In genomic region chr5:75037106-75037505, GRCh38 we compare ENCODE assay signal across 9 cellular contexts. TPM values are rescaled to one million over a fixed set of nuclear protein-coding genes. Genes with fewer than 3 reads are reported as not detected.
DNase-seq lines count a peak whose midpoint lies in the region; ATAC-seq, FAIRE-seq and TF ChIP-seq lines count a peak whose summit lies in the region.
"Had no signal": no experiment of that assay in that cellular context is flagged by ENCODE, and none has a peak within 500 bp of the region (broad histone marks: within the 10 kb centered on the region; RNA-seq: fewer than 3 reads in every experiment).

No MANE protein-coding gene starts in this region.

- no peak overlapping the region for H2BK12ac ChIP-seq in neuronal stem cell (ENCODE audit: low read length)

- no peaks in the 10 kb centered on the region for H3K27me3 ChIP-seq in vagina
- no peaks in the 10 kb centered on the region for H3K27me3 ChIP-seq in neuronal stem cell (ENCODE audit: control insufficient read depth in 3 of 3, insufficient read depth in 3 of 3, low read depth in 1 of 3, low read length in 3 of 3)
- H3K27me3 ChIP-seq: Peyer's patch had no signal

- WGBS in neuronal stem cell (ENCODE audit: extremely low coverage in 2 of 2, insufficient read length in 2 of 2, insufficient replicate concordance in 1 of 2), 2 donors: no CpG with 5 or more reads among the region's 4 CpGs

- ATAC-seq in HG02884 (IDR thresholded peaks at IDR 0.05; ENCODE audit: unreplicated experiment): no peak

- no peak overlapping the region for H3K4me3 ChIP-seq in vagina
- H3K4me3 ChIP-seq in neuronal stem cell (ENCODE audit: low read length in 2 of 2): no peak overlapping the region
- H3K4me3 ChIP-seq: Peyer's patch had no signal

- no peak for TF ChIP-seq CTCF in vagina (IDR thresholded peaks at IDR 0.05)

- H4K91ac ChIP-seq in neuronal stem cell (ENCODE audit: low read depth, low read length, poor library complexity): no peak overlapping the region

- H3K18ac ChIP-seq in neuronal stem cell (ENCODE audit: low read length): no peak overlapping the region

- H3K4ac ChIP-seq in neuronal stem cell (ENCODE audit: low read length): no peak overlapping the region

- TF ChIP-seq POLR2A in vagina (IDR thresholded peaks at IDR 0.05): no peak

- H3K4me2 ChIP-seq in neuronal stem cell (ENCODE audit: insufficient read depth, low read length, poor library complexity, severe bottlenecking): no peak overlapping the region

- H3K27ac ChIP-seq in vagina: no peak overlapping the region
- no peak overlapping the region for H3K27ac ChIP-seq in neuronal stem cell (replicated peaks; ENCODE audit: low read length)
- H3K27ac ChIP-seq: Peyer's patch had no signal

- H3K9me3 ChIP-seq in vagina: no peaks in the 10 kb centered on the region
- H3K9me3 ChIP-seq in neuronal stem cell (replicated peaks in 1 of 2; ENCODE audit: control insufficient read depth in 2 of 2, insufficient read depth in 1 of 2, low read depth in 1 of 2, low read length in 2 of 2): no peaks in the 10 kb centered on the region
- H3K9me3 ChIP-seq: Peyer's patch had no signal

- H3K9ac ChIP-seq in neuronal stem cell (ENCODE audit: low read depth, low read length, poor library complexity): no peak overlapping the region

- H3K4me1 ChIP-seq in vagina (peaks cover 6% of the 10 kb centered on the region), neuronal stem cell (ENCODE audit: control insufficient read depth in 2 of 2, insufficient read depth in 1 of 2, low read depth in 1 of 2, low read length in 2 of 2) (no peaks in the 10 kb centered on the region)
- H3K4me1 ChIP-seq: Peyer's patch had no signal

- intact Hi-C loops in vagina (cut with DNase I): no loop called here

- H4K8ac ChIP-seq in neuronal stem cell (ENCODE audit: low read depth, low read length): no peak overlapping the region

- no peak overlapping the region for H2BK5ac ChIP-seq in neuronal stem cell (ENCODE audit: low read length)

- H2AFZ ChIP-seq in neuronal stem cell (ENCODE audit: low read length): no peak overlapping the region

- H3K79me1 ChIP-seq in neuronal stem cell (ENCODE audit: low read depth, low read length): no peaks in the 10 kb centered on the region

- no peak overlapping the region for H2BK15ac ChIP-seq in neuronal stem cell (ENCODE audit: low read length)

- H3K23ac ChIP-seq in neuronal stem cell (ENCODE audit: low read depth, low read length, poor library complexity): no peak overlapping the region

- H2AK5ac ChIP-seq in neuronal stem cell (ENCODE audit: low read depth, low read length): no peak overlapping the region

- peak; percentile 75 for FAIRE-seq in RCC 7860 (lab: Jason Lieb, UNC)

- H3K36me3 ChIP-seq in vagina: no peaks in the 10 kb centered on the region
- H3K36me3 ChIP-seq in neuronal stem cell (replicated peaks in 1 of 2; ENCODE audit: control insufficient read depth in 2 of 2, insufficient read depth in 2 of 2, low read length in 2 of 2): no peaks in the 10 kb centered on the region

- no peak overlapping the region for H3K14ac ChIP-seq in neuronal stem cell (ENCODE audit: low read length)

- H2BK120ac ChIP-seq in neuronal stem cell (ENCODE audit: low read depth, low read length): no peak overlapping the region

- peak; percentile 76 for DNase-seq in ELR (ENCODE audit: low read depth)
- peak; percentile 59 for DNase-seq in RCC 7860 (ENCODE audit: low spot score)
- DNase-seq in fibroblast of gingiva (ENCODE audit: low read depth): peak; percentile 16
- peak; percentile 36 to 49 for DNase-seq in stimulated activated CD4-positive, alpha-beta T cell treated with anti-CD3 and anti-CD28 coated beads, Interleukin-2, amount 100 ng/mL, for 24 hours
- DNase-seq in vagina (ENCODE audit: extremely low spot score in 2 of 2): no peak
- DNase-seq in neuronal stem cell (ENCODE audit: low spot score): no peak
- DNase-seq: cortex of kidney, Peyer's patch had no signal

RNA-seq across cellular contexts. Expression of gene GCNT4, which starts 15.3 kb away (rescaled TPM):
- total RNA-seq in vagina: 2.5 TPM
- polyA plus RNA-seq in neuronal stem cell (2013, experiment 1 of 2): 0.36 TPM
- polyA plus RNA-seq in neuronal stem cell (2013, experiment 2 of 2): 0.33 TPM

Comparison
In these comparisons a context has a peak if more than half of its experiments do, and no peak if none do; other contexts are left out.
1. DNase-seq: peak in ELR (single experiment), RCC 7860 (single experiment), fibroblast of gingiva (single experiment) and stimulated activated CD4-positive, alpha-beta T cell treated with anti-CD3 and anti-CD28 coated beads, Interleukin-2, amount 100 ng/mL, for 24 hours (2 of 2); none in vagina (0 of 2) and neuronal stem cell (single experiment).